Comparison of ENCODE assay signal across 13 cellular contexts in the genomic region with DNA sequence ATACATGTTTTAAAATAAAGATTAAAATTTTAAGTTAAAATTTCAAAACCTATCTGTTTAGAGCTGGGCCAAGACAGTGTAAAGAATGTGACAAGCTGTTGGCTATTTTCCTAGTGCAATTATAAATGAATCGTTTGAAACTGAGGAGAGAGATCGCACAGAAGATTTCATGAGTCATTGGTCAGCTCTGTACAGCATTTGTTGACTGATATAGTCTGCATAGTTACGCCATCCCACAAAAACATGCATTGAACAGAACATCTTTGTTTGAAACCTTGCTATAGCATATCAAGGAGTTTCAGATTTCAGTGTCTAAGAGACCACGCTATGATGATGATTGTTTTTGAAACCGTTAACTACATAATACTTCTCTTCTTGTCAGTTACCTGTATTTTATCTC. TPM values are rescaled to one million over a fixed set of nuclear protein-coding genes. Genes with fewer than 3 reads are reported as not detected.
DNase-seq lines count a peak whose midpoint lies in the region; ATAC-seq, FAIRE-seq and TF ChIP-seq lines count a peak whose summit lies in the region.
"Had no signal": no experiment of that assay in that cellular context is flagged by ENCODE, and none has a peak within 500 bp of the region (broad histone marks: within the 10 kb centered on the region; RNA-seq: fewer than 3 reads in every experiment).

No MANE protein-coding gene starts in this region.

- no peak for TF ChIP-seq POLR2A in GM12878 (IDR thresholded peaks at IDR 0.05; ENCODE audit: low read depth, low read length)

- POLR2A ChIA-PET in GM12878 (lab: Charles Lee) = no interaction called here

- peak overlapping the region in 2 of 3 experiments; percentile 23 to 52 for H3K27ac Mint-ChIP-seq in nephron
- no peak overlapping the region for H3K27ac Mint-ChIP-seq in activated naive CD8-positive, alpha-beta T cell treated with anti-CD3 and anti-CD28 coated beads, Interleukin-2, amount 50 U/mL, for 24 hours
- H3K27ac Mint-ChIP-seq: T-helper 1 cell treated with Interleukin-12 subunit alpha and Interleukin-12 subunit beta and Interleukin-4 antibody, amounts not matched to agents 30 μg/mL and 1 μg/mL, for 36 hours had no signal

- no peaks in the 10 kb centered on the region for H3K9me3 ChIP-seq in GM12878 (replicated peaks; ENCODE audit: control insufficient read depth, insufficient read depth, low read length)
- H3K9me3 ChIP-seq: neutrophil had no signal

- CTCF ChIA-PET in GM12878 (lab: Yijun Ruan, JAX) = interaction anchor here (1.2 kb wide), 1 partner anchor 188 kb away, joined by 3 read pairs; no protein-coding TSS in a partner anchor

- 23% methylated on average over 5 of the region's 5 CpGs for WGBS in GM12878 (ENCODE audit: insufficient coverage, insufficient replicate concordance, low lambda C conversion rate, missing lambda C conversion rate)

- RAD21 ChIA-PET in GM12878 (lab: Charles Lee; ENCODE audit: unreplicated experiment) = no interaction called here

- H3K27ac ChIP-seq in GM12878 (ENCODE audit: control insufficient read depth, insufficient read depth) = no peak overlapping the region
- H3K27ac ChIP-seq: neutrophil had no signal

- no peak overlapping the region for H3K4me2 ChIP-seq in GM12878 (ENCODE audit: control insufficient read depth, insufficient read depth)

- ATAC-seq in GM12878 = peak; percentile 80
- ATAC-seq in activated naive CD8-positive, alpha-beta T cell treated with anti-CD3 and anti-CD28 coated beads, Interleukin-2, amount 50 U/mL, for 24 hours = no peak
- ATAC-seq in HG02763 (IDR thresholded peaks at IDR 0.05; ENCODE audit: unreplicated experiment) = no peak
- ATAC-seq in GM18517 (IDR thresholded peaks at IDR 0.05; ENCODE audit: unreplicated experiment) = no peak

- no peaks in the 10 kb centered on the region; the same call in 1 of the 2 replicates for H4K20me1 ChIP-seq in GM12878 (ENCODE audit: control insufficient read depth, insufficient read depth)

- no peak for TF ChIP-seq RAD21 in GM12878 (IDR thresholded peaks at IDR 0.05; ENCODE audit: insufficient read depth, low read depth, low read length)

- no TSS peak for BruUV-seq in GM12878 (replicated peaks; lab: Mats Ljungman, UMichigan)

- peaks cover 25% of the 10 kb centered on the region for H3K27me3 Mint-ChIP-seq in nephron (ENCODE audit: low read depth)
- peaks cover 7% of the 10 kb centered on the region for H3K27me3 Mint-ChIP-seq in activated naive CD8-positive, alpha-beta T cell treated with anti-CD3 and anti-CD28 coated beads, Interleukin-2, amount 50 U/mL, for 24 hours

- no peak for TF ChIP-seq EP300 in GM12878 (IDR thresholded peaks at IDR 0.05; ENCODE audit: borderline replicate concordance in 1 of 2, control insufficient read depth in 1 of 2, low read depth in 2 of 2, low read length in 2 of 2)

- H3K27me3 ChIP-seq in GM12878 (replicated peaks in 1 of 2; ENCODE audit: control insufficient read depth in 2 of 2, insufficient read depth in 2 of 2, low read length in 1 of 2) = peaks cover 0 to 3% of the 10 kb centered on the region in 2 experiments; a peak in 2 of 4 replicates

- TF ChIP-seq CTCF in GM12878 (IDR thresholded peaks at IDR 0.05 in 2 of 3, conservative IDR thresholded peaks at IDR 0.05 in 1 of 3; ENCODE audit: control insufficient read depth in 2 of 3, extremely low read depth in 1 of 3, insufficient read depth in 1 of 3, low read depth in 3 of 3, low read length in 3 of 3) = no peak
- TF ChIP-seq CTCF in nephron (IDR thresholded peaks at IDR 0.05; ENCODE audit: unreplicated experiment in 3 of 3) = no peak

- in situ Hi-C loops in GM12878 (cut with MboI) = no loop called here

- H3K36me3 ChIP-seq in GM12878 (ENCODE audit: control insufficient read depth in 2 of 2, insufficient read depth in 2 of 2, low read length in 1 of 2) = no peaks in the 10 kb centered on the region
- H3K36me3 ChIP-seq: neutrophil had no signal

- peaks cover 2% of the 10 kb centered on the region for H3K9me3 Mint-ChIP-seq in nephron
- no peaks in the 10 kb centered on the region for H3K9me3 Mint-ChIP-seq in activated naive CD8-positive, alpha-beta T cell treated with anti-CD3 and anti-CD28 coated beads, Interleukin-2, amount 50 U/mL, for 24 hours
- H3K9me3 Mint-ChIP-seq: T-helper 1 cell treated with Interleukin-12 subunit alpha and Interleukin-12 subunit beta and Interleukin-4 antibody, amounts not matched to agents 30 μg/mL and 1 μg/mL, for 36 hours had no signal

- H3K4me3 ChIP-seq in GM12878 = no peak overlapping the region

- peaks cover 34% of the 10 kb centered on the region for H3K4me1 Mint-ChIP-seq in nephron
- H3K4me1 Mint-ChIP-seq in activated naive CD8-positive, alpha-beta T cell treated with anti-CD3 and anti-CD28 coated beads, Interleukin-2, amount 50 U/mL, for 24 hours = peaks cover 29% of the 10 kb centered on the region

- DNase-seq in GM18507 (ENCODE audit: extremely low spot score, insufficient read length, low read depth) (no peak), M059J (ENCODE audit: low read depth) (peak; percentile 66), GM12878 (ENCODE audit: low read depth, low spot score) (no peak)
- DNase-seq in activated naive CD8-positive, alpha-beta T cell treated with anti-CD3 and anti-CD28 coated beads, Interleukin-2, amount 50 U/mL, for 24 hours = no peak
- DNase-seq: activated gamma-delta T cell, glutamatergic neuron, GOT3, KG1 had no signal

- no peaks in the 10 kb centered on the region for H3K79me2 ChIP-seq in GM12878 (ENCODE audit: control insufficient read depth, insufficient read depth, low read length)

- H3K4me3 Mint-ChIP-seq in nephron = peak overlapping the region in 2 of 3 experiments; percentile 8 to 10
- H3K4me3 Mint-ChIP-seq in activated naive CD8-positive, alpha-beta T cell treated with anti-CD3 and anti-CD28 coated beads, Interleukin-2, amount 50 U/mL, for 24 hours = no peak overlapping the region

- FAIRE-seq in GM18507 (lab: Jason Lieb, UNC) = peak; percentile 42
- peak; percentile 82 for FAIRE-seq in GM12878 (lab: Jason Lieb, UNC)

- no peaks in the 10 kb centered on the region for H3K4me1 ChIP-seq in GM12878 (ENCODE audit: control insufficient read depth, insufficient read depth, low read length)

- intact Hi-C loops in GM12878 (cut with micrococcal nuclease; ENCODE audit: unreplicated experiment) = no loop called here

- H3K9ac ChIP-seq in GM12878 (ENCODE audit: control insufficient read depth, insufficient read depth, low read length) = no peak overlapping the region

- no peaks in the 10 kb centered on the region for H3K36me3 Mint-ChIP-seq in nephron (ENCODE audit: low read depth)
- no peaks in the 10 kb centered on the region for H3K36me3 Mint-ChIP-seq in activated naive CD8-positive, alpha-beta T cell treated with anti-CD3 and anti-CD28 coated beads, Interleukin-2, amount 50 U/mL, for 24 hours (ENCODE audit: low read depth)

- H2AFZ ChIP-seq in GM12878 (ENCODE audit: control insufficient read depth, low read depth, low read length) = no peak overlapping the region

- SMC1A ChIA-PET in GM12878 (lab: Charles Lee; ENCODE audit: uncharacterized antibody, unreplicated experiment) = no interaction called here

TF ChIP-seq in GM12878, 131 proteins besides CTCF, POLR2A, EP300 and RAD21 (continues in another document):
- TF ChIP-seq MLLT1 (IDR thresholded peaks at IDR 0.05) (no peak), ATF2 (IDR thresholded peaks at IDR 0.05; ENCODE audit: low read length) (no peak), SP1 (IDR thresholded peaks at IDR 0.05; ENCODE audit: low read depth, low read length) (no peak), YBX1 (IDR thresholded peaks at IDR 0.05) (no peak), SMARCA5 (IDR thresholded peaks at IDR 0.05) (no peak), IKZF2 (IDR thresholded peaks at IDR 0.05) (no peak), GABPA (IDR thresholded peaks at IDR 0.05; ENCODE audit: low read depth) (no peak), RFX5 (IDR thresholded peaks at IDR 0.05; ENCODE audit: low read depth, low read length) (no peak)

RNA-seq across cellular contexts. Expression of gene C10orf67, which starts 1.3 kb away (rescaled TPM):
- total RNA-seq in M059J (2014; rRNA removed; shearing (Covaris generic)) = 0.02 and 0.05 TPM in 2 replicates
- total RNA-seq in GM12878 (2013; cell fraction: nucleolus; rRNA removed) = not detected in 2 replicates
- total RNA-seq in GM12878 (2014; rRNA removed) = 0.06 TPM in 1 of 2 replicates, not detected in the other
- not detected in 2 replicates for total RNA-seq in GM12878 (2014; rRNA removed; fragmentation: Illumina TruSeq; extraction: Trizol)
- not detected in 2 replicates for total RNA-seq in GM12878 (2021)
- polyA plus RNA-seq in GM12878 (2011; ENCODE audit: low read depth) = not detected
- polyA plus RNA-seq in GM12878 (2011; rRNA removed) = not detected in 2 replicates
- polyA plus RNA-seq in GM12878 (2011; cell fraction: cytosol; rRNA removed) = 0.01 TPM in 1 of 2 replicates, not detected in the other
- not detected in 2 replicates for polyA plus RNA-seq in GM12878 (2011; cell fraction: nucleus; rRNA removed)
- polyA plus RNA-seq in GM12878 (2012) = not detected in 2 replicates
- not detected in 2 replicates for polyA plus RNA-seq in GM12878 (2014; fragmentation: Illumina TruSeq; extraction: Trizol)
- not detected for polyA plus RNA-seq in GM12878 (2014; fragmentation: Nextera tagmentation; extraction: Ambion mirVana)
- not detected in 2 replicates for polyA plus RNA-seq in GM12878 (2014; rRNA removed)
- not detected for polyA plus RNA-seq in GM12878 (2016; fragmentation: Nextera tagmentation; extraction: Ambion mirVana)
- not detected in 2 replicates for polyA minus RNA-seq in GM12878 (2011; rRNA and poly(A)+ RNA removed)
- polyA minus RNA-seq in GM12878 (2011; cell fraction: cytosol; rRNA and poly(A)+ RNA removed) = not detected in 2 replicates
- not detected in 2 replicates for polyA minus RNA-seq in GM12878 (2011; cell fraction: nucleus; rRNA and poly(A)+ RNA removed)
